Comparison of ENCODE assay signal across 1 cellular context in genomic region chr19:20776083-20777076, GRCh38.
TF ChIP-seq lines count a peak whose summit lies in the region.

TSS of gene ZNF66 (plus strand) at chr19:20776304. CDS start at chr19:20776448, 144 bp downstream.

TF ChIP-seq in HepG2, 621 proteins besides CTCF, POLR2A, EP300 and RAD21 (continued from another document and continues in another):
- TF ChIP-seq ZNF609 (CRISPR knock-in tag; IDR thresholded peaks at IDR 0.05; ENCODE audit: borderline replicate concordance), result no peak
- TF ChIP-seq KDM2A (CRISPR knock-in tag; IDR thresholded peaks at IDR 0.05; ENCODE audit: borderline replicate concordance, low read depth), result no peak
- TF ChIP-seq MBNL3 (CRISPR knock-in tag; conservative IDR thresholded peaks at IDR 0.05), result no peak
- TF ChIP-seq ZNF333 (CRISPR knock-in tag; IDR thresholded peaks at IDR 0.05; ENCODE audit: borderline replicate concordance), result no peak
- TF ChIP-seq DRAP1 (CRISPR knock-in tag; IDR thresholded peaks at IDR 0.05), result peak; percentile 73
- TF ChIP-seq NRL (CRISPR knock-in tag; IDR thresholded peaks at IDR 0.05; ENCODE audit: borderline replicate concordance), result no peak
- TF ChIP-seq TAF15 (IDR thresholded peaks at IDR 0.05; ENCODE audit: low read depth, low read length, poor library complexity, severe bottlenecking), result no peak
- TF ChIP-seq ZNF749 (CRISPR knock-in tag; IDR thresholded peaks at IDR 0.05; ENCODE audit: borderline replicate concordance), result no peak
- no peak for TF ChIP-seq MIER3 (CRISPR knock-in tag; IDR thresholded peaks at IDR 0.05; ENCODE audit: borderline replicate concordance)
- no peak for TF ChIP-seq ATF5 (CRISPR knock-in tag; IDR thresholded peaks at IDR 0.05; ENCODE audit: low read depth)
- no peak for TF ChIP-seq ZSCAN12 (CRISPR knock-in tag; IDR thresholded peaks at IDR 0.05)
- TF ChIP-seq MXD3 (CRISPR knock-in tag; IDR thresholded peaks at IDR 0.05), result no peak
- peak; percentile 75; the same call in 1 of the 2 replicates for TF ChIP-seq ZMYM4 (CRISPR knock-in tag; IDR thresholded peaks at IDR 0.05)
- no peak for TF ChIP-seq MATR3 (CRISPR knock-in tag; IDR thresholded peaks at IDR 0.05)
- TF ChIP-seq ZNF549 (CRISPR knock-in tag; IDR thresholded peaks at IDR 0.05), result no peak
- TF ChIP-seq ZNF577 (CRISPR knock-in tag; IDR thresholded peaks at IDR 0.05; ENCODE audit: borderline replicate concordance, low read depth), result no peak
- no peak for TF ChIP-seq PPARG (CRISPR knock-in tag; conservative IDR thresholded peaks at IDR 0.05)
- TF ChIP-seq GABPB1 (CRISPR knock-in tag; IDR thresholded peaks at IDR 0.05), result peak; percentile 62
- TF ChIP-seq HBP1 (CRISPR knock-in tag; IDR thresholded peaks at IDR 0.05; ENCODE audit: low read depth), result peak; percentile 85
- no peak for TF ChIP-seq GMEB2 (CRISPR knock-in tag; IDR thresholded peaks at IDR 0.05; ENCODE audit: low read depth)
- no peak for TF ChIP-seq KAT7 (CRISPR knock-in tag; IDR thresholded peaks at IDR 0.05; ENCODE audit: borderline replicate concordance)
- TF ChIP-seq ZNF747 (CRISPR knock-in tag; IDR thresholded peaks at IDR 0.05; ENCODE audit: borderline replicate concordance), result no peak
- TF ChIP-seq RBAK (CRISPR knock-in tag; IDR thresholded peaks at IDR 0.05), result no peak
- TF ChIP-seq TBX2 (CRISPR knock-in tag; IDR thresholded peaks at IDR 0.05; ENCODE audit: borderline replicate concordance), result no peak
- no peak for TF ChIP-seq SOX5 (CRISPR knock-in tag; IDR thresholded peaks at IDR 0.05; ENCODE audit: borderline replicate concordance)
- TF ChIP-seq SMARCC2 (IDR thresholded peaks at IDR 0.05), result no peak
- no peak for TF ChIP-seq BORCS8-MEF2B (CRISPR knock-in tag; IDR thresholded peaks at IDR 0.05)
- no peak for TF ChIP-seq FOXP1 (IDR thresholded peaks at IDR 0.05)
- no peak for TF ChIP-seq FOXP1 (CRISPR knock-in tag; IDR thresholded peaks at IDR 0.05)
- TF ChIP-seq ZNF572 (CRISPR knock-in tag; IDR thresholded peaks at IDR 0.05), result no peak
- no peak for TF ChIP-seq ARID2 (CRISPR knock-in tag; IDR thresholded peaks at IDR 0.05; ENCODE audit: borderline replicate concordance)
- TF ChIP-seq FOXO1 (CRISPR knock-in tag; IDR thresholded peaks at IDR 0.05), result no peak
- TF ChIP-seq ZNF567 (CRISPR knock-in tag; IDR thresholded peaks at IDR 0.05; ENCODE audit: borderline replicate concordance), result peak; percentile 68; the same call in 1 of the 2 replicates
- TF ChIP-seq ZNF687 (CRISPR knock-in tag; IDR thresholded peaks at IDR 0.05), result peak; percentile 68
- no peak for TF ChIP-seq PHB2 (IDR thresholded peaks at IDR 0.05; ENCODE audit: partially characterized antibody)
- TF ChIP-seq GATA4 (IDR thresholded peaks at IDR 0.05; ENCODE audit: borderline replicate concordance, low read depth), result no peak
- no peak for TF ChIP-seq CBX5 (CRISPR knock-in tag; IDR thresholded peaks at IDR 0.05; ENCODE audit: borderline replicate concordance)
- no peak for TF ChIP-seq E2F2 (CRISPR knock-in tag; IDR thresholded peaks at IDR 0.05; ENCODE audit: borderline replicate concordance)
- no peak for TF ChIP-seq RCOR2 (CRISPR knock-in tag; IDR thresholded peaks at IDR 0.05)
- no peak for TF ChIP-seq MEF2D (CRISPR knock-in tag; IDR thresholded peaks at IDR 0.05)
- TF ChIP-seq ZNF672 (CRISPR knock-in tag; IDR thresholded peaks at IDR 0.05), result no peak
- TF ChIP-seq RELA (CRISPR knock-in tag; IDR thresholded peaks at IDR 0.05), result no peak
- no peak for TF ChIP-seq TERF1 (CRISPR knock-in tag; IDR thresholded peaks at IDR 0.05)
- TF ChIP-seq SMC3 (IDR thresholded peaks at IDR 0.05; ENCODE audit: low read length), result no peak
- TF ChIP-seq TARDBP (CRISPR knock-in tag; IDR thresholded peaks at IDR 0.05), result no peak
- no peak for TF ChIP-seq ZNF232 (CRISPR knock-in tag; IDR thresholded peaks at IDR 0.05; ENCODE audit: borderline replicate concordance)
- TF ChIP-seq DDIT3 (CRISPR knock-in tag; IDR thresholded peaks at IDR 0.05), result no peak
- TF ChIP-seq ZNF180 (CRISPR knock-in tag; IDR thresholded peaks at IDR 0.05; ENCODE audit: borderline replicate concordance, low read depth), result no peak
- no peak for TF ChIP-seq ZNF275 (CRISPR knock-in tag; IDR thresholded peaks at IDR 0.05; ENCODE audit: borderline replicate concordance)
- no peak for TF ChIP-seq MBD4 (IDR thresholded peaks at IDR 0.05; ENCODE audit: borderline replicate concordance, low read length)
- TF ChIP-seq NBN (conservative IDR thresholded peaks at IDR 0.05), result no peak
- TF ChIP-seq ZNF253 (CRISPR knock-in tag; IDR thresholded peaks at IDR 0.05; ENCODE audit: borderline replicate concordance), result no peak
- TF ChIP-seq DMAP1 (CRISPR knock-in tag; IDR thresholded peaks at IDR 0.05), result peak; percentile 30; the same call in 1 of the 2 replicates
- no peak for TF ChIP-seq ZNF441 (CRISPR knock-in tag; IDR thresholded peaks at IDR 0.05; ENCODE audit: borderline replicate concordance)
- TF ChIP-seq ZFAT (CRISPR knock-in tag; conservative IDR thresholded peaks at IDR 0.05), result no peak
- no peak for TF ChIP-seq NCOA1 (CRISPR knock-in tag; IDR thresholded peaks at IDR 0.05)
